ENCODE assay signal across 2 cellular contexts in the genomic region with DNA sequence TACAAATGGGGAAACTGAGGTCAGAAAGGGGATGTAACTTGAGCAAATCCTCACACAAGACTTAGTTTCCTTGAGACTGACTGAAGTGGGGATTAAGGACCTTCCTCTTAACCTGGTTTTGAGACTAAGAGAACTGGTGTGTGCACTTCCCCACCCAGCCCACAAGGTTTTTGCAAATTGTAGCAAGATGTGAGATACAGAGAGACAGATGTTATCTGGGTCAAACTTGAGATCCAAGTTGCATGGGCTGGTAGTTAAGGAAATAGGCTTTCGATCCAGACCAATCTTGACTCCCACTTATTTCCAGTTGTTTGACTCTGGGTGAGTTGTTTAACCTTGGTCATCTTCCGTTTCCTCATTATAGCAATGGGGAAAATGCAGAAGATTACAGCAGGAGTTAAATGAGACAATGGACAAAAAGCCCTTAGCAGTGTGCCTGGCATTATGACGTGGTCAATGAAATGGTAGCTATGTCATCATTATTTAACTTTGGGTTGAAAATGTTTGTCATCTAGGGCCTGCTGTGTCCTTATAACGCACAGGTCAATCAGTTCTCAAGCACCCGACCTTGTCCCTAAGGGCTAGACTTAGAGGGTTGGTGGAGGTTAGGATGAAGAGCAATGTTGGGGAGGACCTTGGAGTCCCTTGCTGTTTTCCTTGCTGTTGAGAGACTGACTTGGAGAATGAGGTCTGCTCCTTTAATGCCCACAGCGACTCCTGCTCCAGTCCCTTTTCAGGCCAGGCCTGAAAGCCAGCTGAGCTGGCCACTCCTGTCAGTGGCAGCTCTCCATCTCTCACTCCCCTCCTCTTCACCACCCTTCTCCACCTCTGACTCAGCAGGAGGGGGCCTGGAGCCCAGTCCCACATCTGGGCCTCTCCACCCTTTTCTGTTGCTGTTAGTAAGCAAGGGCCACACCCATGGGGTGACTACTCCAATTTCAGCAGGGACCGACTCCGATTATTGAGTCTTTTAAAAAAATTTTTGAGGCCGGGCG.
TF ChIP-seq lines count a peak whose summit lies in the region.

No MANE protein-coding gene starts in this region.

TF ChIP-seq in SK-N-SH, 30 proteins besides CTCF, POLR2A, EP300 and RAD21 (continued from another document):
- TF ChIP-seq, protein P1, sequence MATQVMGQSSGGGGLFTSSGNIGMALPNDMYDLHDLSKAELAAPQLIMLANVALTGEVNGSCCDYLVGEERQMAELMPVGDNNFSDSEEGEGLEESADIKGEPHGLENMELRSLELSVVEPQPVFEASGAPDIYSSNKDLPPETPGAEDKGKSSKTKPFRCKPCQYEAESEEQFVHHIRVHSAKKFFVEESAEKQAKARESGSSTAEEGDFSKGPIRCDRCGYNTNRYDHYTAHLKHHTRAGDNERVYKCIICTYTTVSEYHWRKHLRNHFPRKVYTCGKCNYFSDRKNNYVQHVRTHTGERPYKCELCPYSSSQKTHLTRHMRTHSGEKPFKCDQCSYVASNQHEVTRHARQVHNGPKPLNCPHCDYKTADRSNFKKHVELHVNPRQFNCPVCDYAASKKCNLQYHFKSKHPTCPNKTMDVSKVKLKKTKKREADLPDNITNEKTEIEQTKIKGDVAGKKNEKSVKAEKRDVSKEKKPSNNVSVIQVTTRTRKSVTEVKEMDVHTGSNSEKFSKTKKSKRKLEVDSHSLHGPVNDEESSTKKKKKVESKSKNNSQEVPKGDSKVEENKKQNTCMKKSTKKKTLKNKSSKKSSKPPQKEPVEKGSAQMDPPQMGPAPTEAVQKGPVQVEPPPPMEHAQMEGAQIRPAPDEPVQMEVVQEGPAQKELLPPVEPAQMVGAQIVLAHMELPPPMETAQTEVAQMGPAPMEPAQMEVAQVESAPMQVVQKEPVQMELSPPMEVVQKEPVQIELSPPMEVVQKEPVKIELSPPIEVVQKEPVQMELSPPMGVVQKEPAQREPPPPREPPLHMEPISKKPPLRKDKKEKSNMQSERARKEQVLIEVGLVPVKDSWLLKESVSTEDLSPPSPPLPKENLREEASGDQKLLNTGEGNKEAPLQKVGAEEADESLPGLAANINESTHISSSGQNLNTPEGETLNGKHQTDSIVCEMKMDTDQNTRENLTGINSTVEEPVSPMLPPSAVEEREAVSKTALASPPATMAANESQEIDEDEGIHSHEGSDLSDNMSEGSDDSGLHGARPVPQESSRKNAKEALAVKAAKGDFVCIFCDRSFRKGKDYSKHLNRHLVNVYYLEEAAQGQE (IDR thresholded peaks at IDR 0.05; ENCODE audit: low read depth, low read length): no peak
- no peak for TF ChIP-seq FOSL2 (IDR thresholded peaks at IDR 0.05; ENCODE audit: borderline replicate concordance, low read depth)
- TF ChIP-seq CHD2 (IDR thresholded peaks at IDR 0.05; ENCODE audit: low read length, partially characterized antibody): no peak

TF ChIP-seq in SK-N-SH treated with all-trans-retinoic acid at 6 μM for 48 hours, 23 proteins besides CTCF, POLR2A, EP300 and RAD21 (continued from another document):
- no peak for TF ChIP-seq BACH2 (CRISPR knock-in tag; IDR thresholded peaks at IDR 0.05; ENCODE audit: borderline replicate concordance)
- TF ChIP-seq PPARA (CRISPR knock-in tag; IDR thresholded peaks at IDR 0.05; ENCODE audit: borderline replicate concordance): no peak
- TF ChIP-seq ZNF565 (CRISPR knock-in tag; conservative IDR thresholded peaks at IDR 0.05; ENCODE audit: low read depth): no peak
- TF ChIP-seq, protein P2, sequence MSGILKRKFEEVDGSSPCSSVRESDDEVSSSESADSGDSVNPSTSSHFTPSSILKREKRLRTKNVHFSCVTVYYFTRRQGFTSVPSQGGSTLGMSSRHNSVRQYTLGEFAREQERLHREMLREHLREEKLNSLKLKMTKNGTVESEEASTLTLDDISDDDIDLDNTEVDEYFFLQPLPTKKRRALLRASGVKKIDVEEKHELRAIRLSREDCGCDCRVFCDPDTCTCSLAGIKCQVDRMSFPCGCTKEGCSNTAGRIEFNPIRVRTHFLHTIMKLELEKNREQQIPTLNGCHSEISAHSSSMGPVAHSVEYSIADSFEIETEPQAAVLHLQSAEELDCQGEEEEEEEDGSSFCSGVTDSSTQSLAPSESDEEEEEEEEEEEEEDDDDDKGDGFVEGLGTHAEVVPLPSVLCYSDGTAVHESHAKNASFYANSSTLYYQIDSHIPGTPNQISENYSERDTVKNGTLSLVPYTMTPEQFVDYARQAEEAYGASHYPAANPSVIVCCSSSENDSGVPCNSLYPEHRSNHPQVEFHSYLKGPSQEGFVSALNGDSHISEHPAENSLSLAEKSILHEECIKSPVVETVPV (CRISPR knock-in tag; IDR thresholded peaks at IDR 0.05): no peak
- no peak for TF ChIP-seq ZFP30 (CRISPR knock-in tag; IDR thresholded peaks at IDR 0.05)
- no peak for TF ChIP-seq POU6F1 (CRISPR knock-in tag; IDR thresholded peaks at IDR 0.05; ENCODE audit: borderline replicate concordance, low read depth)
- no peak for TF ChIP-seq ISL1 (CRISPR knock-in tag; IDR thresholded peaks at IDR 0.05)
- TF ChIP-seq TSHZ2 (CRISPR knock-in tag; IDR thresholded peaks at IDR 0.05): no peak
- TF ChIP-seq ZNF70 (CRISPR knock-in tag; IDR thresholded peaks at IDR 0.05): no peak
